In genomic region chr4:107843394-107843793, GRCh38 we compare ENCODE assay signal across 14 cellular contexts.
"Had no signal": no experiment of that assay in that cellular context is flagged by ENCODE, and none has a peak within 500 bp of the region (broad histone marks: within the 10 kb centered on the region; RNA-seq: fewer than 3 reads in every experiment).

No MANE protein-coding gene starts in this region.

- DNase-seq: activated CD4-positive, alpha-beta T cell treated with anti-CD3 and anti-CD28 coated beads, Interleukin-2, amount 50 U/mL, for 1 hour; activated CD4-positive, CD25-positive, alpha-beta regulatory T cell; activated T-cell treated with anti-CD3 and anti-CD28 coated beads for 4 hours; amniotic stem cell; brain microvascular endothelial cell; cerebellar nuclear complex; dermis blood vessel endothelial cell; sigmoid colon; stimulated activated CD4-positive, alpha-beta T cell treated with anti-CD3 and anti-CD28 coated beads, Interleukin-12 subunit alpha, Interleukin-12 subunit beta, amount 100 ng/mL, for 4 hours; stimulated activated naive CD4-positive, alpha-beta T cell; substantia nigra; T-helper 17 cell; trophoblast cell had no signal

- H3K9me3 ChIP-seq: gastroesophageal sphincter, sigmoid colon had no signal

- H3K4me3 ChIP-seq: gastroesophageal sphincter, sigmoid colon had no signal

- H3K27me3 ChIP-seq: brain microvascular endothelial cell, gastroesophageal sphincter, sigmoid colon had no signal

- H3K36me3 ChIP-seq: brain microvascular endothelial cell, gastroesophageal sphincter, sigmoid colon had no signal

- H3K27ac ChIP-seq: brain microvascular endothelial cell, gastroesophageal sphincter, sigmoid colon had no signal
